ENCODE assay signal across 8 cellular contexts in the genomic region with DNA sequence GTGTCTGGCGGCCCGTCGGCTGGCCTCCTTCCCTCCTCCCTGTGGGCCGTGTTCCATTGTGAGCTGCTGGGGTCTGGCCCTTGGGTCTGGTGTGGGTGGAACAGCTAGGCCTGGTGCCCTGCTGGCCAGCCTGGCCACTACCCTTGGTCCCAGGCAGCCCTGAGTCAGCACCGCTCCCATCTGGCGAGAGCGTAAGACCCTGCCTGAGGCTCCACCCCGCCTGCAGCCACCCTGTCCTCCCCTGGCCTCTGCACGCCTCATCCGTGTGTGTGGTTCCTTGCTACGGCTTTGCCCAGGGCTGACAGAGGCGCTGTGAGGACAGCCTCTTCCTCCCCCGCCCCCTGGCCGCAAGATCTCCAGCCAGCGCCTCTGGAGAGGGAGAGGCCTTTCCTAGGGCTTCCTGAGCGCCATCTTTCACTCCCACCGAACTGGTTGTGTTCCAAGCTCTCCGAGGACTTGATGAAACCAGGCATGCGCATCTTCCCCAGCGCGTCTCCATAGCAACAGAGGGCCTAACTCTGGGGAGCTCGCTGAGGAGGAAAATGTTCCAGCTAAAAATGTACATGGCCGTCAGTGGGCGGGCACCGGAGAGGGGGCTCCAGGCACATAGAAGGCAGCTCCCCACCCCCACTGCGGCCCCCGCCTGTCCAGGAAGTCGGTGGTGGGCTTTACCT.
DNase-seq lines count a peak whose midpoint lies in the region; TF ChIP-seq lines count a peak whose summit lies in the region.

No MANE protein-coding gene starts in this region.

- DNase-seq in Ammon's horn (ENCODE audit: low spot score) = peak; percentile 92
- peak; percentile 98 for DNase-seq in HT1080 (ENCODE audit: low read depth)
- DNase-seq in anterior cingulate cortex (lab: John Stamatoyannopoulos, UW) = peak in 57 of 58 donors; percentile 35 to 93 (median 76)
- DNase-seq in kidney epithelial cell (ENCODE audit: low read depth) = peak; percentile 70
- DNase-seq in spleen = peak; percentile 83
- DNase-seq in stimulated activated naive CD4-positive, alpha-beta T cell (lab: John Stamatoyannopoulos, UW) = no peak
- DNase-seq in mesenteric fat pad (ENCODE audit: low spot score) = no peak
- DNase-seq in DMS79 (lab: John Stamatoyannopoulos, UW) = no peak

- no peaks in the 10 kb centered on the region for H3K9me3 ChIP-seq in spleen

- H3K27ac ChIP-seq in spleen = peak overlapping the region; percentile 71 to 90 (median 88)

- H3K36me3 ChIP-seq in kidney epithelial cell (ENCODE audit: control insufficient read depth, insufficient read depth, low read length) (no peaks in the 10 kb centered on the region), spleen (peaks cover 0 to 71% (median 4%) of the 10 kb centered on the region in 6 donors)

- no peak overlapping the region for H3K4me3 ChIP-seq in kidney epithelial cell (ENCODE audit: low read depth, low read length)
- H3K4me3 ChIP-seq in spleen = peak overlapping the region in 1 of 8 donors; percentile 26

- H3K27me3 ChIP-seq in kidney epithelial cell (ENCODE audit: control insufficient read depth, insufficient read depth, low read length) (no peaks in the 10 kb centered on the region), spleen (replicated peaks in 1 of 7) (no peaks in the 10 kb centered on the region)

- WGBS in spleen, 5 donors = 69 to 81% (median 73%) methylated on average over 21 to 28 of the region's 28 CpGs

- intact Hi-C loops in spleen (cut with DNase I; ENCODE audit: low total_unique reads) = no loop called here

- no peak for TF ChIP-seq POLR2A in spleen (IDR thresholded peaks at IDR 0.05)

- peaks cover 60 to 98% (median 83%) of the 10 kb centered on the region in 6 donors for H3K4me1 ChIP-seq in spleen

- TF ChIP-seq CTCF in kidney epithelial cell (IDR thresholded peaks at IDR 0.05; ENCODE audit: insufficient read depth, low read length, poor library complexity, severe bottlenecking) = no peak
- TF ChIP-seq CTCF in spleen (IDR thresholded peaks at IDR 0.05 in 8 of 11, conservative IDR thresholded peaks at IDR 0.05 in 3 of 11) = peak in 5 of 11 experiments; percentile 17 to 35 (median 29)

Comparison
In these comparisons a context has a peak if more than half of its experiments do, and no peak if none do; other contexts are left out.
1. DNase-seq: peak in Ammon's horn (single experiment), HT1080 (single experiment), anterior cingulate cortex (57 of 58), kidney epithelial cell (single experiment) and spleen (single experiment); none in stimulated activated naive CD4-positive, alpha-beta T cell (0 of 6), mesenteric fat pad (single experiment) and DMS79 (single experiment).